In genomic region chr16:53429221-53429943, GRCh38 we compare ENCODE assay signal across 12 cellular contexts. TPM values are rescaled to one million over a fixed set of nuclear protein-coding genes. Genes with fewer than 3 reads are reported as not detected.
DNase-seq lines count a peak whose midpoint lies in the region; ATAC-seq, FAIRE-seq and TF ChIP-seq lines count a peak whose summit lies in the region.
"Had no signal": no experiment of that assay in that cellular context is flagged by ENCODE, and none has a peak within 500 bp of the region (broad histone marks: within the 10 kb centered on the region; RNA-seq: fewer than 3 reads in every experiment).

No MANE protein-coding gene starts in this region.

- H3K4me3 ChIP-seq in bronchial epithelial cell (ENCODE audit: low read depth, low read length) (no peak overlapping the region), neutrophil (ENCODE audit: low read depth in 1 of 2, low read length in 1 of 2) (no peak overlapping the region)
- H3K4me3 ChIP-seq: transverse colon had no signal

- H3K4me3 Mint-ChIP-seq in activated naive CD8-positive, alpha-beta T cell treated with anti-CD3 and anti-CD28 coated beads for 36 hours: no peak overlapping the region

- peaks cover 4% of the 10 kb centered on the region for H3K36me3 Mint-ChIP-seq in activated naive CD8-positive, alpha-beta T cell treated with anti-CD3 and anti-CD28 coated beads for 36 hours

- no peak for TF ChIP-seq CTCF in bronchial epithelial cell (IDR thresholded peaks at IDR 0.05; ENCODE audit: insufficient read depth, low read length, severe bottlenecking)
- no peak for TF ChIP-seq CTCF in neutrophil (IDR thresholded peaks at IDR 0.05)

- no peaks in the 10 kb centered on the region for H3K9me3 ChIP-seq in neutrophil

- peak; percentile 2 for DNase-seq in DMS79 treated with DMSO at 0.1 percent for 48 hours (lab: John Stamatoyannopoulos, UW)
- DNase-seq in NCI-H1105 (lab: John Stamatoyannopoulos, UW): peak; percentile 10
- DNase-seq in bronchial epithelial cell (ENCODE audit: low read depth): peak; percentile 44
- no peak for DNase-seq in activated naive CD8-positive, alpha-beta T cell treated with anti-CD3 and anti-CD28 coated beads for 36 hours
- DNase-seq in NCI-H1436 treated with DMSO at 0.1 percent for 48 hours (lab: John Stamatoyannopoulos, UW): no peak
- DNase-seq: activated naive CD4-positive, alpha-beta T cell treated with Interleukin-2 at 50 U/mL for 16 hours; islet precursor cell; transverse colon had no signal

- no peak overlapping the region for H3K27ac Mint-ChIP-seq in activated naive CD8-positive, alpha-beta T cell treated with anti-CD3 and anti-CD28 coated beads for 36 hours

- H3K27me3 Mint-ChIP-seq in activated naive CD8-positive, alpha-beta T cell treated with anti-CD3 and anti-CD28 coated beads for 36 hours: no peaks in the 10 kb centered on the region

- H3K27ac ChIP-seq in neutrophil: peak overlapping the region; percentile 41
- H3K27ac ChIP-seq: RWPE1, transverse colon had no signal

- H3K36me3 ChIP-seq in bronchial epithelial cell (ENCODE audit: control insufficient read depth, insufficient read depth, low read length): no peaks in the 10 kb centered on the region
- H3K36me3 ChIP-seq in neutrophil: no peaks in the 10 kb centered on the region
- H3K36me3 ChIP-seq: transverse colon had no signal

- ATAC-seq in HG02885 (IDR thresholded peaks at IDR 0.05; ENCODE audit: poor library complexity, unreplicated experiment) (no peak), HG03039 (IDR thresholded peaks at IDR 0.05; ENCODE audit: unreplicated experiment) (no peak)

- H3K9me3 Mint-ChIP-seq in activated naive CD8-positive, alpha-beta T cell treated with anti-CD3 and anti-CD28 coated beads for 36 hours: peaks cover 5% of the 10 kb centered on the region

- peaks cover 24 to 27% of the 10 kb centered on the region in 2 experiments for H3K4me1 ChIP-seq in neutrophil (ENCODE audit: control insufficient read depth in 1 of 2, insufficient read depth in 1 of 2, low read depth in 1 of 2, low read length in 1 of 2)

- H3K27me3 ChIP-seq in bronchial epithelial cell (ENCODE audit: control insufficient read depth, insufficient read depth, low read length) (no peaks in the 10 kb centered on the region), neutrophil (no peaks in the 10 kb centered on the region)
- H3K27me3 ChIP-seq: transverse colon had no signal

- no peak for FAIRE-seq in bronchial epithelial cell (lab: Jason Lieb, UNC)

- peaks cover 9% of the 10 kb centered on the region for H3K4me1 Mint-ChIP-seq in activated naive CD8-positive, alpha-beta T cell treated with anti-CD3 and anti-CD28 coated beads for 36 hours

RNA-seq across cellular contexts. Expression of gene RBL2, which starts 4.9 kb away (rescaled TPM):
- total RNA-seq in bronchial epithelial cell: 22.7 and 23.7 TPM in 2 replicates
- total RNA-seq in activated naive CD8-positive, alpha-beta T cell treated with anti-CD3 and anti-CD28 coated beads for 36 hours: 10 to 100 TPM; 48.3 to 49.2 TPM

Comparison
In these comparisons a context has a peak if more than half of its experiments do, and no peak if none do; other contexts are left out.
1. DNase-seq: peak in DMS79 treated with DMSO at 0.1 percent for 48 hours (single experiment), NCI-H1105 (single experiment) and bronchial epithelial cell (single experiment); none in activated naive CD8-positive, alpha-beta T cell treated with anti-CD3 and anti-CD28 coated beads for 36 hours (single experiment) and NCI-H1436 treated with DMSO at 0.1 percent for 48 hours (single experiment).